In genomic region chr9:129640871-129641750, GRCh38 we compare ENCODE assay signal across 7 cellular contexts. TPM values are rescaled to one million over a fixed set of nuclear protein-coding genes. Genes with fewer than 3 reads are reported as not detected.
DNase-seq lines count a peak whose midpoint lies in the region; ATAC-seq and TF ChIP-seq lines count a peak whose summit lies in the region.

No MANE protein-coding gene starts in this region.

- DNase-seq in NT2/D1 (ENCODE audit: low read depth, low spot score) (no peak), endodermal cell (no peak), ovary (peak in 3 of 5 donors; percentile 40 to 51 (median 49)), NCI-H1048 (lab: John Stamatoyannopoulos, UW) (no peak), NOMO-1 treated with DMSO at 0.1 percent for 48 hours (lab: John Stamatoyannopoulos, UW; ENCODE audit: unreplicated experiment) (no peak)
- no peak for DNase-seq in stimulated activated CD4-positive, alpha-beta T cell treated with anti-CD3 and anti-CD28 coated beads, Interleukin-4, amount 100 ng/mL, for 24 hours

- intact Hi-C loops in ovary (cut with DNase I), result loop anchor here in 3 of 4 donors (5.0 kb wide), 2 partner anchors 141 to 146 kb away; no protein-coding TSS in a partner anchor

- H3K36me3 ChIP-seq in NT2/D1 (ENCODE audit: insufficient read depth, insufficient read length, low read length), result peaks cover 44% of the 10 kb centered on the region
- peaks cover 24% of the 10 kb centered on the region for H3K36me3 ChIP-seq in endodermal cell (ENCODE audit: control insufficient read depth, insufficient read depth, low read length)
- no peaks in the 10 kb centered on the region for H3K36me3 ChIP-seq in ovary

- H3K4me1 ChIP-seq in NT2/D1 (ENCODE audit: insufficient read depth, insufficient read length) (peaks cover 14% of the 10 kb centered on the region), endodermal cell (ENCODE audit: control insufficient read depth, insufficient read depth, low read length) (peaks cover 6% of the 10 kb centered on the region), ovary (ENCODE audit: insufficient read depth) (peaks cover 9% of the 10 kb centered on the region)

- no peaks in the 10 kb centered on the region for H3K27me3 ChIP-seq in NT2/D1 (ENCODE audit: insufficient read depth, insufficient read length)
- H3K27me3 ChIP-seq in endodermal cell (ENCODE audit: control insufficient read depth, insufficient read depth, low read length, poor library complexity, severe bottlenecking), result no peaks in the 10 kb centered on the region
- H3K27me3 ChIP-seq in ovary, result no peaks in the 10 kb centered on the region

- peaks cover 12% of the 10 kb centered on the region for H3K36me3 Mint-ChIP-seq in endodermal cell (ENCODE audit: low read depth)

- H3K27me3 Mint-ChIP-seq in endodermal cell (ENCODE audit: insufficient read depth), result no peaks in the 10 kb centered on the region

- peaks cover 10% of the 10 kb centered on the region for H3K4me1 Mint-ChIP-seq in endodermal cell

- no peaks in the 10 kb centered on the region for H3K9me3 Mint-ChIP-seq in endodermal cell

- H3K9ac ChIP-seq in NT2/D1 (ENCODE audit: insufficient read length, low read depth) (peak overlapping the region; percentile 96), endodermal cell (ENCODE audit: extremely low read depth, low read length, poor library complexity, severe bottlenecking) (peak overlapping the region; percentile 68)

- no peak for TF ChIP-seq POLR2A in ovary (IDR thresholded peaks at IDR 0.05)

- 28 to 44% methylated on average over 14 to 44 of the region's 44 CpGs for WGBS in endodermal cell (ENCODE audit: insufficient coverage in 1 of 2, insufficient read length in 1 of 2), 2 experiments
- 12 to 17% (median 15%) methylated on average over 34 to 44 of the region's 44 CpGs for WGBS in ovary, 3 donors

- H3K27ac Mint-ChIP-seq in endodermal cell, result no peak overlapping the region

- peak; percentile 6 for ATAC-seq in GM21367 (IDR thresholded peaks at IDR 0.05; ENCODE audit: unreplicated experiment)

- H3K9me3 ChIP-seq in NT2/D1 (ENCODE audit: insufficient read depth, low read length), result no peaks in the 10 kb centered on the region
- no peaks in the 10 kb centered on the region for H3K9me3 ChIP-seq in endodermal cell (ENCODE audit: control insufficient read depth, low read length)
- no peaks in the 10 kb centered on the region for H3K9me3 ChIP-seq in ovary

- H3K4me3 Mint-ChIP-seq in endodermal cell, result peak overlapping the region; percentile 69

- H3K4me3 ChIP-seq in NT2/D1 (ENCODE audit: insufficient read length, low read depth) (peak overlapping the region; percentile 98), endodermal cell (ENCODE audit: low read length) (peak overlapping the region; percentile 92), ovary (peak overlapping the region; percentile 89)

- TF ChIP-seq EP300 in ovary (IDR thresholded peaks at IDR 0.05), result no peak

- TF ChIP-seq CTCF in endodermal cell (conservative IDR thresholded peaks at IDR 0.05), result no peak
- no peak for TF ChIP-seq CTCF in ovary (IDR thresholded peaks at IDR 0.05)

- H3K27ac ChIP-seq in endodermal cell (ENCODE audit: low read depth, low read length) (peak overlapping the region; percentile 36), ovary (peak overlapping the region; percentile 55 to 89)

RNA-seq across cellular contexts. Expression of gene ASB6, which starts 0.8 kb away (rescaled TPM):
- total RNA-seq in endodermal cell (10 to 100 TPM; 19.8 to 20.2 TPM), ovary (10 to 100 TPM; 11.3 to 20.1 (median 17.3) TPM)
- polyA plus RNA-seq in endodermal cell (2013, experiment 1 of 2), result 17.7 TPM
- 14.9 TPM for polyA plus RNA-seq in endodermal cell (2013, experiment 2 of 2)
- polyA plus RNA-seq in ovary, result 10 to 100 TPM in 1 of 2 donors, 1 to 10 TPM in 1; 6.3 to 11.6 TPM

RNA-seq across cellular contexts. Expression of gene NTMT1, which starts 15.1 kb away (rescaled TPM):
- total RNA-seq in endodermal cell (10 to 100 TPM; 39.6 to 49.1 TPM), ovary (10 to 100 TPM; 11.9 to 29.7 (median 25.3) TPM)
- 40.4 TPM for polyA plus RNA-seq in endodermal cell (2013, experiment 1 of 2)
- 40.9 TPM for polyA plus RNA-seq in endodermal cell (2013, experiment 2 of 2)
- polyA plus RNA-seq in ovary, result 10 to 100 TPM; 11.7 to 33.1 TPM

RNA-seq across cellular contexts. Expression of gene C9orf50, which starts 20.2 kb away (rescaled TPM):
- total RNA-seq in endodermal cell (not detected), ovary (1 to 10 TPM in 1 of 7 donors, under 1 TPM in 1, not detected in 5; 0.30 to 1.1 TPM)
- not detected for polyA plus RNA-seq in endodermal cell (2013, experiment 1 of 2)
- not detected for polyA plus RNA-seq in endodermal cell (2013, experiment 2 of 2)
- under 1 TPM in 1 of 2 donors, not detected in 1; 0.07 TPM for polyA plus RNA-seq in ovary

RNA-seq across cellular contexts. Expression of gene PRRX2, which starts 24.3 kb away (rescaled TPM):
- total RNA-seq in endodermal cell (1 to 10 TPM; 1.0 to 3.8 TPM), ovary (1 to 10 TPM in 4 of 7 donors, under 1 TPM in 3; 0.20 to 4.0 (median 1.4) TPM)
- 5.4 TPM for polyA plus RNA-seq in endodermal cell (2013, experiment 1 of 2)
- 6.0 TPM for polyA plus RNA-seq in endodermal cell (2013, experiment 2 of 2)
- polyA plus RNA-seq in ovary, result under 1 TPM; 0.33 to 0.77 TPM

Comparison
In these comparisons a context has a peak if more than half of its experiments do, and no peak if none do; other contexts are left out.
1. DNase-seq: peak in ovary (3 of 5); none in NT2/D1 (single experiment), endodermal cell (single experiment), NCI-H1048 (single experiment), NOMO-1 treated with DMSO at 0.1 percent for 48 hours (single experiment) and stimulated activated CD4-positive, alpha-beta T cell treated with anti-CD3 and anti-CD28 coated beads, Interleukin-4, amount 100 ng/mL, for 24 hours (single experiment).
2. Peak in every context shown above with its lines, with median percentiles within 50 percentile points of each other: H3K4me3 ChIP-seq.